3 cellular contexts compared by ENCODE assay signal in genomic region chr1:2540816-2541492, GRCh38.
TF ChIP-seq lines count a peak whose summit lies in the region.

No MANE protein-coding gene starts in this region.

TF ChIP-seq in SK-N-SH, 30 proteins besides CTCF, POLR2A, EP300 and RAD21:
- TF ChIP-seq JUND (IDR thresholded peaks at IDR 0.05), result no peak

TF ChIP-seq in SK-N-SH treated with all-trans-retinoic acid at 6 μM for 48 hours, 23 proteins besides CTCF, POLR2A, EP300 and RAD21:
- TF ChIP-seq TSHZ2 (CRISPR knock-in tag; IDR thresholded peaks at IDR 0.05) (no peak), ZFP30 (CRISPR knock-in tag; IDR thresholded peaks at IDR 0.05) (no peak), GLIS3 (CRISPR knock-in tag; IDR thresholded peaks at IDR 0.05) (no peak), OSR1 (CRISPR knock-in tag; IDR thresholded peaks at IDR 0.05) (no peak)

TF ChIP-seq in K562, 482 proteins besides CTCF, POLR2A, EP300 and RAD21:
- peak; percentile 44 to 79; a peak in 3 of 4 replicates for TF ChIP-seq KDM1A (IDR thresholded peaks at IDR 0.05)
- no peak for TF ChIP-seq ZNF431 (CRISPR knock-in tag; IDR thresholded peaks at IDR 0.05)
- TF ChIP-seq STAG1 (CRISPR knock-in tag; IDR thresholded peaks at IDR 0.05; ENCODE audit: borderline replicate concordance), result no peak
- TF ChIP-seq MCM7 (IDR thresholded peaks at IDR 0.05), result 0 out of 4 replicates have a peak, but pooled peaks of 1 of the 2 experiments have one; percentile 17
- TF ChIP-seq GTF2B (IDR thresholded peaks at IDR 0.05; ENCODE audit: extremely low read depth, insufficient read length), result no peak
- TF ChIP-seq IRF1 (CRISPR knock-in tag; IDR thresholded peaks at IDR 0.05; ENCODE audit: borderline replicate concordance), result no peak
- no peak for TF ChIP-seq EHMT2 (IDR thresholded peaks at IDR 0.05)
- no peak for TF ChIP-seq ZNF644 (tag; IDR thresholded peaks at IDR 0.05; ENCODE audit: low read depth)
- TF ChIP-seq ZNF592 (IDR thresholded peaks at IDR 0.05), result no peak
- TF ChIP-seq NCOR1 (IDR thresholded peaks at IDR 0.05), result no peak
- no peak for TF ChIP-seq PHB (CRISPR knock-in tag; IDR thresholded peaks at IDR 0.05)
- peak; percentile 89 for TF ChIP-seq SMARCA5 (IDR thresholded peaks at IDR 0.05)
- peak; percentile 89 for TF ChIP-seq ZBTB7A (IDR thresholded peaks at IDR 0.05; ENCODE audit: borderline replicate concordance, control insufficient read depth, low read depth, low read length)
- 0 out of 4 replicates have a peak, but pooled peaks of 1 of the 2 experiments have one; percentile 36 for TF ChIP-seq CSDE1 (IDR thresholded peaks at IDR 0.05)
- peak; percentile 62 for TF ChIP-seq VEZF1 (CRISPR knock-in tag; IDR thresholded peaks at IDR 0.05)
- no peak for TF ChIP-seq ERF (CRISPR knock-in tag; IDR thresholded peaks at IDR 0.05)
- TF ChIP-seq RBBP5 (IDR thresholded peaks at IDR 0.05; ENCODE audit: borderline replicate concordance, insufficient read depth, low read length, poor library complexity, severe bottlenecking), result no peak
- TF ChIP-seq HDAC2 (IDR thresholded peaks at IDR 0.05), result peak; percentile 48; the same call in 1 of the 2 replicates
- TF ChIP-seq NFXL1 (CRISPR knock-in tag; IDR thresholded peaks at IDR 0.05), result no peak
- no peak for TF ChIP-seq ZNF707 (CRISPR knock-in tag; conservative IDR thresholded peaks at IDR 0.05)
- peak in 1 of 2 experiments; percentile 55; a peak in 1 of 4 replicates for TF ChIP-seq RCOR1 (IDR thresholded peaks at IDR 0.05; ENCODE audit: borderline replicate concordance in 1 of 2, low read depth in 2 of 2, low read length in 2 of 2)
- TF ChIP-seq ZNF384 (IDR thresholded peaks at IDR 0.05; ENCODE audit: low read depth, low read length), result 0 out of 2 replicates have a peak, but pooled peaks have one; percentile 32
- TF ChIP-seq EP400 (IDR thresholded peaks at IDR 0.05), result no peak
- TF ChIP-seq PTBP1 (IDR thresholded peaks at IDR 0.05; ENCODE audit: low read depth, low read length), result peak; percentile 63; the same call in 1 of the 2 replicates
- TF ChIP-seq ZHX1 (conservative IDR thresholded peaks at IDR 0.05; ENCODE audit: low read length), result no peak
- TF ChIP-seq KDM5B (IDR thresholded peaks at IDR 0.05; ENCODE audit: insufficient replicate concordance, low read depth, low read length), result peak; percentile 7
- 0 out of 2 replicates have a peak, but pooled peaks have one; percentile 36 for TF ChIP-seq ETS1 (conservative IDR thresholded peaks at IDR 0.05; ENCODE audit: control insufficient read depth, low read depth, low read length)
- TF ChIP-seq RB1 (IDR thresholded peaks at IDR 0.05; ENCODE audit: low read depth), result 0 out of 2 replicates have a peak, but pooled peaks have one; percentile 29
- TF ChIP-seq RBM25 (IDR thresholded peaks at IDR 0.05; ENCODE audit: low read depth, low read length, severe bottlenecking), result peak; percentile 80
- TF ChIP-seq CC2D1A (IDR thresholded peaks at IDR 0.05), result 0 out of 2 replicates have a peak, but pooled peaks have one; percentile 31
- peak; percentile 38; the same call in 1 of the 2 replicates for TF ChIP-seq POLR2G (IDR thresholded peaks at IDR 0.05; ENCODE audit: low read depth, low read length)
- no peak for TF ChIP-seq DIDO1 (tag; IDR thresholded peaks at IDR 0.05; ENCODE audit: low read depth)
- TF ChIP-seq EGR1 (conservative IDR thresholded peaks at IDR 0.05), result 0 out of 2 replicates have a peak, but pooled peaks have one; percentile 5
- no peak for TF ChIP-seq GABPB1 (CRISPR knock-in tag; IDR thresholded peaks at IDR 0.05)
- no peak for TF ChIP-seq PML (IDR thresholded peaks at IDR 0.05; ENCODE audit: low read length)
- TF ChIP-seq ARNT (IDR thresholded peaks at IDR 0.05), result no peak
- peak; percentile 96 for TF ChIP-seq BCOR (IDR thresholded peaks at IDR 0.05)
- peak in 1 of 2 experiments; percentile 75 for TF ChIP-seq E2F6 (IDR thresholded peaks at IDR 0.05; ENCODE audit: borderline replicate concordance in 1 of 2, extremely low read depth in 1 of 2, insufficient read depth in 1 of 2, insufficient read length in 1 of 2, low read depth in 1 of 2, low read length in 1 of 2, poor library complexity in 1 of 2, severe bottlenecking in 1 of 2)
- no peak for TF ChIP-seq SIN3B (IDR thresholded peaks at IDR 0.05; ENCODE audit: low read depth)
- no peak for TF ChIP-seq TEAD4 (IDR thresholded peaks at IDR 0.05; ENCODE audit: low read length)
- no peak for TF ChIP-seq TEAD4 (CRISPR knock-in tag; IDR thresholded peaks at IDR 0.05; ENCODE audit: borderline replicate concordance)
- no peak for TF ChIP-seq STAT5B (CRISPR knock-in tag; IDR thresholded peaks at IDR 0.05)
